In the genomic region with DNA sequence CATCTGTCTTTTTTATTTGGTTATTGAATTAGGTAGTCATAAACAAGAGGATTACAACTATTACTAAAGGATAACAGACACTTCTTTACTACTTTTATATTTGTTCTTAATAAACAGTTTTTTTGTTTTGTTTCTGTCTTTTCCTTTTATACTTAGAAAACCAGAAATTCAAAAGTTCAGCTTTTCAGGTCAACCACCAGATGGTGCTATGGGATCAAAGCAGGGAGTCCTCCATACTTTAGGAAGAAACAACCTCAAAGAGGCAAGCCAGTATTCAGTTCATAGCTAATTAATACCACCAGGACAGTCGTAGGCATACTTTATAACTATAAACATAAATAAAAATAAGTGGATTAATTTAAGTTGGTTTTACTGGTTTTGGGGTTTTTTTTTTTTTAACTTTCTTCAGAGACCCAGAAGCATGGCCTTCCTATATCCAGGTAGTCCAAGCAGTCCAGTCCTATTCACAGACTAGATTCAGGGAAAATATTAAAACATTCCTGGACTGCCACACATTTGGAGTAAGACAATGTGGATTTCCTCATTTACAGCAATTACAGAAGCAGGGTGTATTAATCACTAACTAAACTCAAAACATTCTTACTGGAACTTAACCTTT, we compare ENCODE assay signal across 8 cellular contexts. TPM values are rescaled to one million over a fixed set of nuclear protein-coding genes. Genes with fewer than 3 reads are reported as not detected.
DNase-seq lines count a peak whose midpoint lies in the region; ATAC-seq and TF ChIP-seq lines count a peak whose summit lies in the region.

No MANE protein-coding gene starts in this region.

- no peaks in the 10 kb centered on the region for H3K27me3 Mint-ChIP-seq in brain

- H3K4me3 Mint-ChIP-seq in brain = no peak overlapping the region

- CTCF ChIA-PET in RWPE1 (lab: Yijun Ruan, JAX) = interaction anchor here (0.5 to 2.4 kb wide), 25 partner anchors 15 to 1407 kb away, joined by 3 to 37 read pairs (median 4); a partner anchor contains a TSS

- no peak overlapping the region for H3K27ac ChIP-seq in RWPE1

- H3K9me3 Mint-ChIP-seq in brain = no peaks in the 10 kb centered on the region

- peak; percentile 60 for ATAC-seq in GM18517 (IDR thresholded peaks at IDR 0.05; ENCODE audit: unreplicated experiment)
- no peak for ATAC-seq in GM18520 (IDR thresholded peaks at IDR 0.05; ENCODE audit: unreplicated experiment)

- POLR2A ChIA-PET in RWPE1 (lab: Yijun Ruan, JAX; ENCODE audit: low non-redundant PET) = interaction anchor here (0.7 kb wide), 1 partner anchor 284 kb away, joined by 5 read pairs; no protein-coding TSS in a partner anchor

- TF ChIP-seq CTCF in LNCAP (IDR thresholded peaks at IDR 0.05) (peak; percentile 87), RWPE1 (conservative IDR thresholded peaks at IDR 0.05; ENCODE audit: low read depth) (peak; percentile 96), brain (conservative IDR thresholded peaks at IDR 0.05) (peak; percentile 94 to 95)

- H3K36me3 Mint-ChIP-seq in brain = no peaks in the 10 kb centered on the region

- peaks cover 27% of the 10 kb centered on the region for H3K4me1 Mint-ChIP-seq in brain

- DNase-seq in CD1c-positive myeloid dendritic cell (ENCODE audit: extremely low spot score) (peak; percentile 76), RWPE1 (ENCODE audit: low spot score) (peak; percentile 62), inferior parietal cortex (ENCODE audit: extremely low spot score) (peak; percentile 85)
- peak; percentile 2 for DNase-seq in stimulated activated CD4-positive, alpha-beta T cell treated with anti-CD3 and anti-CD28 coated beads, Interleukin-4, amount 100 ng/mL, for 1 hour

- no peak overlapping the region for H3K27ac Mint-ChIP-seq in brain

RNA-seq across cellular contexts. Expression of a gene that starts 16.0 kb away (rescaled TPM):
- 130 TPM for polyA plus RNA-seq in brain (ENCODE audit: insufficient read depth, low read depth, low replicate concordance)

RNA-seq across cellular contexts. Expression of a gene that starts 51.1 kb away (rescaled TPM):
- polyA plus RNA-seq in brain (ENCODE audit: insufficient read depth, low read depth, low replicate concordance) = 1.1 TPM

Comparison
In these comparisons a context has a peak if more than half of its experiments do, and no peak if none do; other contexts are left out.
1. DNase-seq: peak in every context shown above with its lines; median percentile 85 in inferior parietal cortex; 76 in CD1c-positive myeloid dendritic cell; 62 in RWPE1; 2 in stimulated activated CD4-positive, alpha-beta T cell treated with anti-CD3 and anti-CD28 coated beads, Interleukin-4, amount 100 ng/mL, for 1 hour.